ENCODE assay signal across 24 cellular contexts in the genomic region with DNA sequence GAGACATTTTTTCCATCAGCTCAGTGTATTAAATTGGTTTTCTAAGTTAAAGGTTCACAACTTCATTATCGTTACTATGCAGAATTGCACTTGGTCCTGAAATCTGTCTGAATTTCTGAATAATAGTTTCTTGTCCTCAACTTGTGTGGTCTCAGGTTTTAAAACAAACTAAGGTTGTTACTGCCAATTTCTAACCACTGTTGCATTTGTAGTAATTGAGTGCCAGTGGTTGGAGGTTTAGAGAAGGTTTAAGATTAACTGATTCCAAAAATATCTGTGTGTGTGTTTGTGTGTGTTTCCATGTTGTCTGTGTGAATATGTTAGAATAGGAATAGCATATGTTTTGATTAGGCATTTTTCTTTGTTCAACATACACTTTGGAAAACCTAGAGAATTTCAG.
DNase-seq lines count a peak whose midpoint lies in the region; ATAC-seq, FAIRE-seq and TF ChIP-seq lines count a peak whose summit lies in the region.
"Had no signal": no experiment of that assay in that cellular context is flagged by ENCODE, and none has a peak within 500 bp of the region (broad histone marks: within the 10 kb centered on the region; RNA-seq: fewer than 3 reads in every experiment).

No MANE protein-coding gene starts in this region.

- intact Hi-C loops in body of pancreas (cut with DNase I): no loop called here
- intact Hi-C loops in sciatic nerve (cut with DNase I): loop anchor here (5.0 kb wide), 1 partner anchor 818 kb away; no protein-coding TSS in a partner anchor
- intact Hi-C loops in activated T-helper 2 cell treated with anti-CD3 and anti-CD28 coated beads, Interferon-gamma antibody, Interleukin-2, Interleukin-4, amounts not matched to agents 10 μg/mL and 5 μg/mL and 100 μg/mL, durations not matched to agents 14 hours and 24 hours and 36 hours (cut with micrococcal nuclease): no loop called here

- H3K9ac ChIP-seq in astrocyte (ENCODE audit: low read length): no peak overlapping the region
- H3K9ac ChIP-seq: BLaER1 treated with 17β-estradiol and CSF1 and Interleukin-3, amounts not matched to agents 10 nM and 100 nM had no signal

- H3K9me3 Mint-ChIP-seq in astrocyte (ENCODE audit: unreplicated experiment): no peaks in the 10 kb centered on the region
- H3K9me3 Mint-ChIP-seq in activated CD4-positive, alpha-beta memory T cell treated with anti-CD3 and anti-CD28 coated beads, Interleukin-2, amount 10 ng/mL, durations not matched to agents 7 days and 5 days: no peaks in the 10 kb centered on the region
- peaks cover 1% of the 10 kb centered on the region for H3K9me3 Mint-ChIP-seq in activated T-helper 2 cell treated with anti-CD3 and anti-CD28 coated beads, Interferon-gamma antibody, Interleukin-2, Interleukin-4, amounts not matched to agents 10 μg/mL and 5 μg/mL and 100 μg/mL, durations not matched to agents 14 hours and 24 hours and 36 hours
- H3K9me3 Mint-ChIP-seq: CD4-positive, alpha-beta T cell; CD8-positive, alpha-beta T cell had no signal

- POLR2A ChIA-PET in activated CD4-positive, alpha-beta memory T cell treated with anti-CD3 and anti-CD28 coated beads, Interleukin-2, amount 10 ng/mL, durations not matched to agents 7 days and 5 days (lab: Charles Lee): no interaction called here

- H3K36me3 Mint-ChIP-seq in astrocyte (ENCODE audit: low read depth, unreplicated experiment): no peaks in the 10 kb centered on the region
- no peaks in the 10 kb centered on the region for H3K36me3 Mint-ChIP-seq in activated CD4-positive, alpha-beta memory T cell treated with anti-CD3 and anti-CD28 coated beads, Interleukin-2, amount 10 ng/mL, durations not matched to agents 7 days and 5 days (ENCODE audit: low read depth)
- H3K36me3 Mint-ChIP-seq in activated T-helper 2 cell treated with anti-CD3 and anti-CD28 coated beads, Interferon-gamma antibody, Interleukin-2, Interleukin-4, amounts not matched to agents 10 μg/mL and 5 μg/mL and 100 μg/mL, durations not matched to agents 14 hours and 24 hours and 36 hours (ENCODE audit: low read depth): no peaks in the 10 kb centered on the region
- H3K36me3 Mint-ChIP-seq: CD8-positive, alpha-beta T cell had no signal

- H3K27ac Mint-ChIP-seq in astrocyte (ENCODE audit: unreplicated experiment): no peak overlapping the region
- H3K27ac Mint-ChIP-seq in activated CD4-positive, alpha-beta memory T cell treated with anti-CD3 and anti-CD28 coated beads, Interleukin-2, amount 10 ng/mL, durations not matched to agents 7 days and 5 days: no peak overlapping the region
- H3K27ac Mint-ChIP-seq in activated T-helper 2 cell treated with anti-CD3 and anti-CD28 coated beads, Interferon-gamma antibody, Interleukin-2, Interleukin-4, amounts not matched to agents 10 μg/mL and 5 μg/mL and 100 μg/mL, durations not matched to agents 14 hours and 24 hours and 36 hours: no peak overlapping the region
- H3K27ac Mint-ChIP-seq: B cell; CD4-positive, alpha-beta T cell; CD8-positive, alpha-beta T cell had no signal

- H3K4me1 Mint-ChIP-seq in astrocyte (ENCODE audit: low read depth, unreplicated experiment): no peaks in the 10 kb centered on the region
- no peaks in the 10 kb centered on the region for H3K4me1 Mint-ChIP-seq in activated CD4-positive, alpha-beta memory T cell treated with anti-CD3 and anti-CD28 coated beads, Interleukin-2, amount 10 ng/mL, durations not matched to agents 7 days and 5 days
- no peaks in the 10 kb centered on the region for H3K4me1 Mint-ChIP-seq in activated T-helper 2 cell treated with anti-CD3 and anti-CD28 coated beads, Interferon-gamma antibody, Interleukin-2, Interleukin-4, amounts not matched to agents 10 μg/mL and 5 μg/mL and 100 μg/mL, durations not matched to agents 14 hours and 24 hours and 36 hours (ENCODE audit: low read depth)

- no peak overlapping the region for H3K4me3 ChIP-seq in astrocyte (ENCODE audit: insufficient read depth, low read depth, low read length)
- H3K4me3 ChIP-seq in body of pancreas: no peak overlapping the region
- H3K4me3 ChIP-seq: A549; BLaER1 treated with 17β-estradiol and CSF1 and Interleukin-3, amounts not matched to agents 10 nM and 100 nM; GM12878 had no signal

- peaks cover 42% of the 10 kb centered on the region for H4K20me1 ChIP-seq in astrocyte (ENCODE audit: insufficient read depth, low read length)

- H3K4me3 Mint-ChIP-seq in astrocyte (ENCODE audit: unreplicated experiment): no peak overlapping the region
- no peak overlapping the region for H3K4me3 Mint-ChIP-seq in activated CD4-positive, alpha-beta memory T cell treated with anti-CD3 and anti-CD28 coated beads, Interleukin-2, amount 10 ng/mL, durations not matched to agents 7 days and 5 days
- H3K4me3 Mint-ChIP-seq in activated T-helper 2 cell treated with anti-CD3 and anti-CD28 coated beads, Interferon-gamma antibody, Interleukin-2, Interleukin-4, amounts not matched to agents 10 μg/mL and 5 μg/mL and 100 μg/mL, durations not matched to agents 14 hours and 24 hours and 36 hours (ENCODE audit: low read depth): no peak overlapping the region
- H3K4me3 Mint-ChIP-seq: B cell; CD4-positive, alpha-beta T cell; CD8-positive, alpha-beta T cell had no signal

- no peaks in the 10 kb centered on the region for H3K79me2 ChIP-seq in astrocyte (ENCODE audit: insufficient read depth, low read length)

- H3K36me3 ChIP-seq in astrocyte (ENCODE audit: insufficient read depth, low read length) (no peaks in the 10 kb centered on the region), body of pancreas (replicated peaks in 1 of 2; ENCODE audit: insufficient read depth in 1 of 2, low read depth in 2 of 2) (no peaks in the 10 kb centered on the region)

- CTCF ChIA-PET in activated CD4-positive, alpha-beta memory T cell treated with anti-CD3 and anti-CD28 coated beads, Interleukin-2, amount 10 ng/mL, durations not matched to agents 7 days and 5 days (lab: Charles Lee): no interaction called here

- WGBS in body of pancreas, 2 donors: 57 to 72% methylated on average over 1 of the region's 1 CpG

- no peak overlapping the region for H3K4me2 ChIP-seq in astrocyte (ENCODE audit: low read length)
- H3K4me2 ChIP-seq: A549 had no signal

- ATAC-seq in body of pancreas (no peak), sciatic nerve (peak; percentile 32)
- ATAC-seq: A549; CD8-positive, alpha-beta T cell had no signal

- no peak overlapping the region for H2AFZ ChIP-seq in astrocyte (ENCODE audit: low read depth, low read length)

- TF ChIP-seq CTCF in astrocyte (IDR thresholded peaks at IDR 0.05; ENCODE audit: insufficient read depth, low read depth, low read length) (no peak), body of pancreas (IDR thresholded peaks at IDR 0.05) (no peak)

- H3K27ac ChIP-seq in astrocyte (ENCODE audit: low read depth, low read length) (no peak overlapping the region), body of pancreas (peak overlapping the region in 3 of 4 donors; percentile 25 to 53 (median 31))
- H3K27ac ChIP-seq: 22Rv1; A549; BLaER1 treated with 17β-estradiol and CSF1 and Interleukin-3, amounts not matched to agents 10 nM and 100 nM; C4-2B had no signal

- peak; percentile 54 for FAIRE-seq in astrocyte (lab: Jason Lieb, UNC)
- FAIRE-seq: A549, D721Med, G401.6, GM12878, GM12892, GM18507 had no signal

- H3K4me1 ChIP-seq in astrocyte (ENCODE audit: insufficient read depth, low read length) (no peaks in the 10 kb centered on the region), body of pancreas (peaks cover 27% of the 10 kb centered on the region)
- H3K4me1 ChIP-seq: A549, Caco-2 had no signal

- peak; percentile 46 for DNase-seq in H4 (ENCODE audit: low spot score)
- DNase-seq in astrocyte (ENCODE audit: low read depth): peak; percentile 23
- no peak for DNase-seq in body of pancreas
- no peak for DNase-seq in sciatic nerve (ENCODE audit: low spot score)
- no peak for DNase-seq in HuH-7.5 (ENCODE audit: low spot score)
- DNase-seq in activated CD4-positive, alpha-beta memory T cell treated with anti-CD3 and anti-CD28 coated beads, Interleukin-2, amount 10 ng/mL, durations not matched to agents 7 days and 5 days: no peak
- no peak for DNase-seq in activated T-helper 2 cell treated with anti-CD3 and anti-CD28 coated beads, Interferon-gamma antibody, Interleukin-2, Interleukin-4, amounts not matched to agents 10 μg/mL and 5 μg/mL and 100 μg/mL, durations not matched to agents 14 hours and 24 hours and 36 hours (ENCODE audit: low spot score)
- DNase-seq: AML-193; Caco-2; Calu3; CD4-positive, alpha-beta T cell; CD8-positive, alpha-beta T cell; DMS79 treated with DMSO at 0.1 percent for 48 hours; GF-D8 had no signal

- TF ChIP-seq POLR2A in body of pancreas (IDR thresholded peaks at IDR 0.05): no peak

- no peaks in the 10 kb centered on the region for H3K27me3 Mint-ChIP-seq in astrocyte (ENCODE audit: low read depth, unreplicated experiment)
- no peaks in the 10 kb centered on the region for H3K27me3 Mint-ChIP-seq in activated CD4-positive, alpha-beta memory T cell treated with anti-CD3 and anti-CD28 coated beads, Interleukin-2, amount 10 ng/mL, durations not matched to agents 7 days and 5 days
- no peaks in the 10 kb centered on the region for H3K27me3 Mint-ChIP-seq in activated T-helper 2 cell treated with anti-CD3 and anti-CD28 coated beads, Interferon-gamma antibody, Interleukin-2, Interleukin-4, amounts not matched to agents 10 μg/mL and 5 μg/mL and 100 μg/mL, durations not matched to agents 14 hours and 24 hours and 36 hours (ENCODE audit: low read depth)
- H3K27me3 Mint-ChIP-seq: B cell; CD4-positive, alpha-beta T cell had no signal

- H3K9me3 ChIP-seq in astrocyte (ENCODE audit: insufficient read depth, low read depth, low read length) (no peaks in the 10 kb centered on the region), body of pancreas (no peaks in the 10 kb centered on the region)
- H3K9me3 ChIP-seq: A549, Caco-2 had no signal

- H3K27me3 ChIP-seq in astrocyte (ENCODE audit: insufficient read depth, low read length) (no peaks in the 10 kb centered on the region), body of pancreas (no peaks in the 10 kb centered on the region)
- H3K27me3 ChIP-seq: BLaER1 treated with 17β-estradiol and CSF1 and Interleukin-3, amounts not matched to agents 10 nM and 100 nM had no signal

Comparison
In these comparisons a context has a peak if more than half of its experiments do, and no peak if none do; other contexts are left out.
1. DNase-seq: peak in H4 (single experiment) and astrocyte (single experiment); none in body of pancreas (0 of 4), sciatic nerve (single experiment), HuH-7.5 (single experiment), activated CD4-positive, alpha-beta memory T cell treated with anti-CD3 and anti-CD28 coated beads, Interleukin-2, amount 10 ng/mL, durations not matched to agents 7 days and 5 days (single experiment) and activated T-helper 2 cell treated with anti-CD3 and anti-CD28 coated beads, Interferon-gamma antibody, Interleukin-2, Interleukin-4, amounts not matched to agents 10 μg/mL and 5 μg/mL and 100 μg/mL, durations not matched to agents 14 hours and 24 hours and 36 hours (single experiment).